Comparison of ENCODE assay signal across 20 cellular contexts in the genomic region with DNA sequence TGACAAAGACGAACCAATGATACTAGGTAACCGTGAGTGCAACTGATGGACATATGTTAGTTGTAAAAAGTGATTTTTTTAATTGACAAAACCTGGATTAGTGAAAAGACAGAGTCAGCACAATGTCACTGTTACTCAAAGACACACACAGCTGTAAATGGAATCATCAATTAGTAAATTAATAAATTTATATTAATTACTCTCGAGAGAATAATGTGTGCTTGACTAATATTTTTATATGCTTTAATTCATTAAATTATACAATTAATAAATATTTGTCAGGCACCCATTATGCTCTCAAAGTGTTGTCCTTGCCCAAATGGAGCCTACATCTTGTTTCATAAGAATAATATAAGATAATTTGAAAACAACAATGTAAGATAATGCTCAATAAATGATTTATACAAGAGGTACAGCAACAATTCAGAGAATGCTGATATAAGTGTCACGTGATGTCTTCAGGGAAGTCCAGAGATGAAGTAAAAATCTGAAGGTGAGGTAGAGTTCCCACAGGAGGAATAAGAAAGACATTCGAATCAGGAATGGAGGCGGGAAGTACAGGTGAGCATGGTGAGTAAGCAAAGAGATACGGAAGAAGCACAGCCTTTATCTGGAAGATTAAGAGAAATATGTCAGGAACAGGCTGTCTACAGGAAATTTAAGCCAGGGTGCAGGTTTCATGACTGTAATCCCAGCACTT.
"Had no signal": no experiment of that assay in that cellular context is flagged by ENCODE, and none has a peak within 500 bp of the region (broad histone marks: within the 10 kb centered on the region; RNA-seq: fewer than 3 reads in every experiment).

No MANE protein-coding gene starts in this region.

- H3K4me3 ChIP-seq: mucosa of descending colon, psoas muscle, stomach, uterus had no signal

- H3K27ac ChIP-seq: psoas muscle, uterus had no signal

- H3K4me1 ChIP-seq: psoas muscle, uterus had no signal

- H3K36me3 Mint-ChIP-seq: immature natural killer cell; natural killer cell treated with Interleukin-12 subunit alpha and Interleukin-12 subunit beta and Interleukin-15 and Interleukin-18, amount 100 ng/mL, for 72 hours; WTC11 had no signal

- H3K27me3 ChIP-seq: stomach, uterus had no signal

- ATAC-seq: activated naive CD8-positive, alpha-beta T cell treated with anti-CD3 and anti-CD28 coated beads, Interleukin-2, amount 50 U/mL, for 24 hours; left colon; natural killer cell treated with Interleukin-12 subunit alpha and Interleukin-12 subunit beta and Interleukin-15 and Interleukin-18, amount 100 ng/mL, for 72 hours; sciatic nerve; T-helper 17 cell; WTC11 had no signal

- H3K27me3 Mint-ChIP-seq: activated CD4-positive, alpha-beta T cell treated with anti-CD3 and anti-CD28 coated beads, Interleukin-2, amount 10 ng/mL, durations not matched to agents 7 days and 5 days; natural killer cell treated with Interleukin-12 subunit alpha and Interleukin-12 subunit beta and Interleukin-15 and Interleukin-18, amount 100 ng/mL, for 72 hours; T-helper 17 cell had no signal

- H3K4me3 Mint-ChIP-seq: activated CD4-positive, alpha-beta T cell treated with anti-CD3 and anti-CD28 coated beads, Interleukin-2, amount 10 ng/mL, durations not matched to agents 7 days and 5 days; activated naive CD8-positive, alpha-beta T cell treated with anti-CD3 and anti-CD28 coated beads, Interleukin-2, amount 50 U/mL, for 24 hours; immature natural killer cell; natural killer cell treated with Interleukin-12 subunit alpha and Interleukin-12 subunit beta and Interleukin-15 and Interleukin-18, amount 100 ng/mL, for 72 hours; T-helper 17 cell; WTC11 had no signal

- H3K36me3 ChIP-seq: stomach, uterus had no signal

- H3K27ac Mint-ChIP-seq: activated CD4-positive, alpha-beta T cell treated with anti-CD3 and anti-CD28 coated beads, Interleukin-2, amount 10 ng/mL, durations not matched to agents 7 days and 5 days; activated naive CD8-positive, alpha-beta T cell treated with anti-CD3 and anti-CD28 coated beads, Interleukin-2, amount 50 U/mL, for 24 hours; immature natural killer cell; natural killer cell treated with Interleukin-12 subunit alpha and Interleukin-12 subunit beta and Interleukin-15 and Interleukin-18, amount 100 ng/mL, for 72 hours; T-helper 17 cell; WTC11 had no signal

- H3K9me3 Mint-ChIP-seq: activated CD4-positive, alpha-beta T cell treated with anti-CD3 and anti-CD28 coated beads, Interleukin-2, amount 10 ng/mL, durations not matched to agents 7 days and 5 days; activated naive CD8-positive, alpha-beta T cell treated with anti-CD3 and anti-CD28 coated beads, Interleukin-2, amount 50 U/mL, for 24 hours; WTC11 had no signal

- H3K9me3 ChIP-seq: mucosa of descending colon, psoas muscle, stomach, uterus had no signal

- DNase-seq: activated CD4-positive, alpha-beta T cell treated with anti-CD3 and anti-CD28 coated beads, Interleukin-2, amount 10 ng/mL, durations not matched to agents 7 days and 5 days; activated CD8-positive, alpha-beta memory T cell treated with anti-CD3 and anti-CD28 coated beads for 24 hours; activated naive CD4-positive, alpha-beta T cell treated with Interleukin-2 at 50 U/mL for 16 hours; activated naive CD8-positive, alpha-beta T cell treated with anti-CD3 and anti-CD28 coated beads, Interleukin-2, amount 50 U/mL, for 24 hours; central memory CD4-positive, alpha-beta T cell; cortex of kidney; effector CD8-positive, alpha-beta T cell; immature natural killer cell; left colon; mucosa of descending colon; nucleus accumbens; psoas muscle; stimulated activated CD4-positive, alpha-beta T cell treated with anti-CD3 and anti-CD28 coated beads, Interleukin-12 subunit alpha, Interleukin-12 subunit beta, amount 100 ng/mL, for 4 hours; stimulated activated CD4-positive, alpha-beta T cell treated with anti-CD3 and anti-CD28 coated beads, Interleukin-4, amount 100 ng/mL, for 1 hour; stomach; T-helper 17 cell; uterus had no signal

- H3K4me1 Mint-ChIP-seq: activated CD4-positive, alpha-beta T cell treated with anti-CD3 and anti-CD28 coated beads, Interleukin-2, amount 10 ng/mL, durations not matched to agents 7 days and 5 days; immature natural killer cell; T-helper 17 cell; WTC11 had no signal
